In genomic region chr4:14783011-14783877, GRCh38 we compare ENCODE assay signal across 8 cellular contexts.
DNase-seq lines count a peak whose midpoint lies in the region; ATAC-seq, FAIRE-seq and TF ChIP-seq lines count a peak whose summit lies in the region.

No MANE protein-coding gene starts in this region.

- H3K9me3 ChIP-seq in spleen (peaks cover 0 to 12% (median 7%) of the 10 kb centered on the region in 8 donors), HAP-1 (no peaks in the 10 kb centered on the region)

- ATAC-seq in GM18907 (IDR thresholded peaks at IDR 0.05; ENCODE audit: unreplicated experiment) (peak; percentile 88), HG02610 (IDR thresholded peaks at IDR 0.05; ENCODE audit: unreplicated experiment) (peak; percentile 99)

- no peak overlapping the region for H3K4me3 ChIP-seq in spleen
- no peak overlapping the region for H3K4me3 ChIP-seq in HAP-1

- intact Hi-C loops in spleen (cut with DNase I; ENCODE audit: low total_unique reads) = no loop called here

- WGBS in spleen, 5 donors = 52 to 77% (median 57%) methylated on average over 5 of the region's 5 CpGs

- no peaks in the 10 kb centered on the region for H3K36me3 ChIP-seq in spleen
- H3K36me3 ChIP-seq in HAP-1 (replicated peaks) = no peaks in the 10 kb centered on the region

- in situ Hi-C loops in HAP-1 (cut with MboI; ENCODE audit: low sequenced_read_pairs) = no loop called here

- H3K27me3 ChIP-seq in spleen (replicated peaks in 1 of 7) (no peaks in the 10 kb centered on the region), HAP-1 (ENCODE audit: low read depth) (no peaks in the 10 kb centered on the region)

- FAIRE-seq in RCC 7860 (lab: Jason Lieb, UNC) = peak; percentile 29

- H3K4me1 ChIP-seq in spleen = no peaks in the 10 kb centered on the region
- no peaks in the 10 kb centered on the region for H3K4me1 ChIP-seq in HAP-1

- H3K27ac ChIP-seq in spleen = no peak overlapping the region

- TF ChIP-seq POLR2A in spleen (IDR thresholded peaks at IDR 0.05) = no peak

- DNase-seq in RCC 7860 (ENCODE audit: low spot score) (peak; percentile 62), non-pigmented ciliary epithelial cell (ENCODE audit: low read depth) (peak; percentile 43), glomerular visceral epithelial cell (ENCODE audit: extremely low spot score) (no peak), NCI-H2081 (lab: John Stamatoyannopoulos, UW) (no peak), spleen (no peak), HAP-1 (ENCODE audit: low spot score in 2 of 2) (no peak)

- TF ChIP-seq CTCF in spleen (IDR thresholded peaks at IDR 0.05 in 8 of 11, conservative IDR thresholded peaks at IDR 0.05 in 3 of 11) = no peak

Comparison
In these comparisons a context has a peak if more than half of its experiments do, and no peak if none do; other contexts are left out.
1. DNase-seq: peak in RCC 7860 (single experiment) and non-pigmented ciliary epithelial cell (single experiment); none in glomerular visceral epithelial cell (single experiment), NCI-H2081 (0 of 2), spleen (single experiment) and HAP-1 (0 of 2).